ENCODE assay signal across 8 cellular contexts in the genomic region with DNA sequence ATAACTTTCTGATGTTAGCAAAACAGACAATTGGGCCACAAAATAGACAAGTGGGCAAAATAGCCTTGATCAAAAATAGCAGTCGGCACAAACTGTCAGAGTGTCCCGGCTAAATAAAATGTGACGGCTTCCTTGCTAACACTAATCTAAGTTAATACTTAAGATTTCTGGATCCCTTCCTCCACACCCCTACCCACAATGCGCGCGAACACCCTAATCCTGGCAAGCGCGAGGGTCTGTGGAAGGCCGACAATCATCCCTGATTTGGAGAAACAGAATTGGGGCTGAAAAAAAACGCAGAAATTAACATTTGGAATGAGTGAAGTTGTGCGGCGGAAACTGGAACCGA. TPM values are rescaled to one million over a fixed set of nuclear protein-coding genes. Genes with fewer than 3 reads are reported as not detected.
DNase-seq lines count a peak whose midpoint lies in the region; ATAC-seq and TF ChIP-seq lines count a peak whose summit lies in the region.

No MANE protein-coding gene starts in this region.

- TF ChIP-seq CTCF in A673 (conservative IDR thresholded peaks at IDR 0.05; ENCODE audit: low read depth, low read length) (no peak), brain microvascular endothelial cell (IDR thresholded peaks at IDR 0.05; ENCODE audit: low read depth, low read length, missing control alignments) (no peak), mesothelial cell of epicardium (IDR thresholded peaks at IDR 0.05; ENCODE audit: unreplicated experiment) (no peak)

- H3K27me3 Mint-ChIP-seq in mesothelial cell of epicardium (ENCODE audit: low read depth): no peaks in the 10 kb centered on the region

- CTCF ChIA-PET in A673 (lab: Charles Lee): no interaction called here

- ATAC-seq in HG03139 (IDR thresholded peaks at IDR 0.05; ENCODE audit: unreplicated experiment) (peak; percentile 0), GM21528 (IDR thresholded peaks at IDR 0.05; ENCODE audit: low FRiP score, unreplicated experiment) (no peak), GM18873 (IDR thresholded peaks at IDR 0.05; ENCODE audit: low FRiP score, unreplicated experiment) (no peak)

- no peaks in the 10 kb centered on the region for H3K9me3 Mint-ChIP-seq in mesothelial cell of epicardium

- peaks cover 10% of the 10 kb centered on the region for H3K36me3 Mint-ChIP-seq in mesothelial cell of epicardium

- DNase-seq in A673 (ENCODE audit: low spot score) (no peak), brain microvascular endothelial cell (no peak), mesothelial cell of epicardium (ENCODE audit: low spot score in 2 of 2, unreplicated experiment in 2 of 2) (no peak), midbrain (lab: John Stamatoyannopoulos, UW) (no peak)
- DNase-seq in activated effector memory CD4-positive, alpha-beta T cell treated with Interleukin-2 at 50 U/mL for 16 hours: no peak

- POLR2A ChIA-PET in A673 (lab: Charles Lee; ENCODE audit: low non-redundant PET): no interaction called here

- intact Hi-C loops in A673 (cut with micrococcal nuclease; ENCODE audit: unreplicated experiment): loop anchor here (5.0 kb wide), 1 partner anchor 1386 kb away; a partner anchor contains a TSS

- peak overlapping the region; percentile 94 for H3K27ac Mint-ChIP-seq in mesothelial cell of epicardium

- H3K27ac ChIP-seq in A673 (ENCODE audit: low read depth, low read length, poor library complexity, severe bottlenecking) (peak overlapping the region; percentile 71), brain microvascular endothelial cell (peak overlapping the region; percentile 70)

- peaks cover 22% of the 10 kb centered on the region for H3K4me1 ChIP-seq in A673 (ENCODE audit: insufficient read depth, low read length, poor library complexity, severe bottlenecking)

- BruUV-seq in A673 (replicated peaks; lab: Mats Ljungman, UMichigan): TSS peak; percentile 72

- H3K27me3 ChIP-seq in A673 (replicated peaks; ENCODE audit: insufficient read depth, low read depth, low read length, poor library complexity) (no peaks in the 10 kb centered on the region), brain microvascular endothelial cell (replicated peaks) (no peaks in the 10 kb centered on the region)

- H3K4me3 Mint-ChIP-seq in mesothelial cell of epicardium: peak overlapping the region; percentile 93

- peaks cover 35% of the 10 kb centered on the region for H3K4me1 Mint-ChIP-seq in mesothelial cell of epicardium

- in situ Hi-C loops in brain microvascular endothelial cell (cut with HindIII; ENCODE audit: low pct_ligation_motif_present, low sequenced_read_pairs): no loop called here

- peak overlapping the region; percentile 79 for H3K4me3 ChIP-seq in A673 (ENCODE audit: low read depth, low read length, poor library complexity, severe bottlenecking)
- peak overlapping the region; percentile 88 for H3K4me3 ChIP-seq in brain microvascular endothelial cell (ENCODE audit: low read depth, low read length)

- H3K9me3 ChIP-seq in A673 (ENCODE audit: low read depth, low read length, poor library complexity, severe bottlenecking): no peaks in the 10 kb centered on the region

- H3K36me3 ChIP-seq in A673 (ENCODE audit: insufficient read depth, low read length, poor library complexity, severe bottlenecking): peaks cover 6% of the 10 kb centered on the region
- peaks cover 2% of the 10 kb centered on the region for H3K36me3 ChIP-seq in brain microvascular endothelial cell (replicated peaks)

RNA-seq across cellular contexts. Expression of a gene that starts 0.5 kb away (rescaled TPM):
- 27.2 and 27.3 TPM in 2 replicates for total RNA-seq in A673 (2021)
- 39.2 to 42.5 TPM (median 39.4 TPM) in 3 replicates for total RNA-seq in mesothelial cell of epicardium

RNA-seq across cellular contexts. Expression of a gene that starts 0.7 kb away (rescaled TPM):
- total RNA-seq in A673 (2021) (31.6 and 33.6 TPM in 2 replicates), mesothelial cell of epicardium (36.6 to 39.3 TPM (median 37.2 TPM) in 3 replicates)
